11 cellular contexts compared by ENCODE assay signal in the genomic region with DNA sequence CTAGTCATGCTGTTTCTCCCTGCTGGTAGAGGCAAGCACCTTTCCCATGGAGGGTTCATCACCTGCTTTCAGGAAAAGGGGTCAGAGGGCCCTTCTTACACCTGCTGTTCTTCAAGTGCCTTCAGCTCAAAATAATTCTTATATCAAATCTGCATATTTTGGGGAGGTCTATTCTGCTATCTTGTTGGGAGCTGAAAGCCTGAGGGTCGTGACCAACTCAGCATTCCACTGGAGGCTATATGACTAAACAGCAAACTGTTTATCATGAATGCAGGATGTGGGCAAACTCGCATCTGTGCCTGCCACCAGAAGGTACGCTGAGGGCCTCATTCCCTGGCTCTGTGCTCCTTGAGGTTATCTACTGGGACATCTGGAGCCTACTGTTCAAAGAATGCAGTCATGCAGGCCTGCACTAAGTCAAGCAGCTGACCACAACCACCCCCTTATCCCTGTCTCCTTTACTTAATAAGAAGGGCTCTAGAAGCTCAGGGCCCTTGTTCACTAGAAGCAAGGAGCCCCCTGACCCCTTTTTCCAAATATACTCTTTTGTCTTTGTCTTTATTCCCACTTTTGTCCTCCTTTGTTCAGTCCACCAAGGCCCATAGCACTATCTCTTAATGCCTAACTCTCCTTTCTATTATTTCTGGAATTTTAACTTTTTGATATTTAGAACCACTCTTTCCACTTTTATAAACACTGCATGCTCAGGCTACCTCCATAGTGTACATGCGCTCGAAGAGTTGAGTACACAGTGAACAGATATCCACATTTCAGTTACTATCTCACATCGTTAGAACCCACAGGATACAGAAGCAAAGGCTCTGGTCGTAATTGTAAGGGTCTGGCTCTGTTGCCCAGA. TPM values are rescaled to one million over a fixed set of nuclear protein-coding genes. Genes with fewer than 3 reads are reported as not detected.
"Had no signal": no experiment of that assay in that cellular context is flagged by ENCODE, and none has a peak within 500 bp of the region (broad histone marks: within the 10 kb centered on the region; RNA-seq: fewer than 3 reads in every experiment).

No MANE protein-coding gene starts in this region.

- H3K9me3 ChIP-seq: left ventricle myocardium inferior had no signal

- ATAC-seq: gastroesophageal sphincter had no signal

- DNase-seq: activated CD4-positive, alpha-beta memory T cell treated with anti-CD3 and anti-CD28 coated beads for 36 hours; activated CD4-positive, alpha-beta T cell treated with anti-CD3 and anti-CD28 coated beads for 1 hour; activated gamma-delta T cell treated with Interleukin-2 at 50 U/mL for 16 hours; activated T-cell treated with anti-CD3 and anti-CD28 coated beads, Interleukin-2, amount 50 U/mL, for 48 hours; left ventricle myocardium inferior; mesendoderm; stimulated activated CD4-positive, alpha-beta T cell treated with anti-CD3 and anti-CD28 coated beads, Interleukin-4, amount 100 ng/mL, for 1 hour; stimulated activated CD8-positive, alpha-beta memory T cell treated with anti-CD3 and anti-CD28 coated beads, Interleukin-4, amount 100 ng/mL, for 48 hours had no signal

- H3K4me3 ChIP-seq: gastroesophageal sphincter, left ventricle myocardium inferior had no signal

- FAIRE-seq: astrocyte, keratinocyte had no signal

- H3K27ac ChIP-seq: gastroesophageal sphincter, left ventricle myocardium inferior had no signal

- H3K36me3 ChIP-seq: gastroesophageal sphincter, left ventricle myocardium inferior had no signal

RNA-seq across cellular contexts. Expression of a gene that starts 4.5 kb away (rescaled TPM):
- total RNA-seq: gastroesophageal sphincter had no signal
